ENCODE assay signal across 15 cellular contexts in genomic region chr18:58362829-58363231, GRCh38.
DNase-seq lines count a peak whose midpoint lies in the region; ATAC-seq and TF ChIP-seq lines count a peak whose summit lies in the region.
"Had no signal": no experiment of that assay in that cellular context is flagged by ENCODE, and none has a peak within 500 bp of the region (broad histone marks: within the 10 kb centered on the region; RNA-seq: fewer than 3 reads in every experiment).

No MANE protein-coding gene starts in this region.

- H3K79me2 ChIP-seq in PC-3 (ENCODE audit: low read length) (no peaks in the 10 kb centered on the region), parathyroid adenoma (no peaks in the 10 kb centered on the region)

- intact Hi-C loops in PC-3 (cut with micrococcal nuclease), result no loop called here
- intact Hi-C loops in esophagus muscularis mucosa (cut with DNase I), result no loop called here

- H2AFZ ChIP-seq in PC-3 (ENCODE audit: low read length), result no peak overlapping the region
- H2AFZ ChIP-seq in parathyroid adenoma, result no peak overlapping the region

- H3F3A ChIP-seq in PC-3 (ENCODE audit: low read length, unreplicated experiment), result peaks cover 5% of the 10 kb centered on the region

- H3K36me3 ChIP-seq in PC-3 (ENCODE audit: low read depth, low read length) (peaks cover 31% of the 10 kb centered on the region), esophagus muscularis mucosa (peaks cover 4 to 43% (median 17%) of the 10 kb centered on the region in 4 donors), parathyroid adenoma (ENCODE audit: control insufficient read depth, insufficient read depth, low read length) (no peaks in the 10 kb centered on the region)

- H3K27ac ChIP-seq in PC-3 (ENCODE audit: low read length), result peak overlapping the region; percentile 92
- H3K27ac ChIP-seq in esophagus muscularis mucosa (replicated peaks in 1 of 4), result peak overlapping the region; percentile 50 to 76 (median 72)
- peak overlapping the region; percentile 25 for H3K27ac ChIP-seq in parathyroid adenoma
- no peak overlapping the region for H3K27ac ChIP-seq in substantia nigra (ENCODE audit: low read depth, low read length, poor library complexity, severe bottlenecking)
- H3K27ac ChIP-seq: KMS-11 had no signal

- H3K4me2 ChIP-seq in PC-3 (ENCODE audit: low read length) (peak overlapping the region; percentile 43), parathyroid adenoma (ENCODE audit: low read length) (no peak overlapping the region)
- H3K4me2 ChIP-seq: KMS-11 had no signal

- DNase-seq in AG10803 (ENCODE audit: low read depth), result peak; percentile 38
- DNase-seq in PC-3, result no peak
- DNase-seq in esophagus muscularis mucosa (ENCODE audit: extremely low spot score), result no peak
- no peak for DNase-seq in AG08395 (ENCODE audit: low spot score)
- no peak for DNase-seq in substantia nigra (lab: John Stamatoyannopoulos, UW)
- no peak for DNase-seq in stimulated activated CD4-positive, alpha-beta T cell treated with anti-CD3 and anti-CD28 coated beads, Interleukin-4, amount 100 ng/mL, for 24 hours
- DNase-seq: activated CD4-positive, CD25-positive, alpha-beta regulatory T cell treated with anti-CD3 and anti-CD28 coated beads, Interleukin-2, amount 50 U/mL, for 72 hours; activated T-cell treated with anti-CD3 and anti-CD28 coated beads, Interleukin-2, amount 50 U/mL, for 48 hours; AML-193; effector CD4-positive, alpha-beta T cell; NCI-H2029 treated with DMSO at 0.1 percent for 48 hours; stimulated activated CD8-positive, alpha-beta memory T cell treated with anti-CD3 and anti-CD28 coated beads, Interleukin-4, amount 100 ng/mL, for 48 hours had no signal

- H3K9me2 ChIP-seq in PC-3 (replicated peaks; ENCODE audit: low read length), result no peaks in the 10 kb centered on the region

- peaks cover 48% of the 10 kb centered on the region for H3K4me1 ChIP-seq in PC-3 (ENCODE audit: insufficient read depth, low read length)
- H3K4me1 ChIP-seq in esophagus muscularis mucosa, result peaks cover 9 to 25% (median 21%) of the 10 kb centered on the region in 4 donors
- no peaks in the 10 kb centered on the region for H3K4me1 ChIP-seq in parathyroid adenoma

- CTCF ChIA-PET in PC-3 (lab: Charles Lee), result no interaction called here

- H3K9ac ChIP-seq in PC-3 (ENCODE audit: low read length), result peak overlapping the region; percentile 64
- H3K9ac ChIP-seq in parathyroid adenoma, result no peak overlapping the region
- H3K9ac ChIP-seq: KMS-11 had no signal

- TF ChIP-seq CTCF in AG10803 (conservative IDR thresholded peaks at IDR 0.05; ENCODE audit: low read length), result no peak
- no peak for TF ChIP-seq CTCF in PC-3 (conservative IDR thresholded peaks at IDR 0.05; ENCODE audit: low read depth, low read length)
- no peak for TF ChIP-seq CTCF in esophagus muscularis mucosa (IDR thresholded peaks at IDR 0.05)
- TF ChIP-seq CTCF in parathyroid adenoma (IDR thresholded peaks at IDR 0.05), result no peak

- POLR2A ChIA-PET in PC-3 (lab: Charles Lee; ENCODE audit: unreplicated experiment), result interaction anchor here (0.5 to 0.6 kb wide), 2 partner anchors 543 to 926 kb away, joined by 3 read pairs; no protein-coding TSS in a partner anchor

- TF ChIP-seq POLR2A in esophagus muscularis mucosa (IDR thresholded peaks at IDR 0.05; ENCODE audit: low read depth), result no peak

- no peak for TF ChIP-seq EP300 in esophagus muscularis mucosa (IDR thresholded peaks at IDR 0.05)

- BruUV-seq in PC-3 (replicated peaks; lab: Mats Ljungman, UMichigan), result TSS peak; percentile 86

- ATAC-seq in PC-3 (peak; percentile 2; the same call in 1 of the 2 replicates), GM19397 (IDR thresholded peaks at IDR 0.05; ENCODE audit: unreplicated experiment) (no peak)

- 70% methylated on average over 2 of the region's 2 CpGs for WGBS in esophagus muscularis mucosa

- H3K27me3 ChIP-seq in PC-3 (ENCODE audit: low read length), result no peaks in the 10 kb centered on the region
- H3K27me3 ChIP-seq in esophagus muscularis mucosa, result no peaks in the 10 kb centered on the region
- H3K27me3 ChIP-seq in parathyroid adenoma (ENCODE audit: control insufficient read depth, insufficient read depth, low read length), result no peaks in the 10 kb centered on the region

- no peaks in the 10 kb centered on the region for H4K20me1 ChIP-seq in PC-3 (ENCODE audit: low read length)

- no peak overlapping the region for H3K4me3 ChIP-seq in AG10803 (ENCODE audit: low read length)
- H3K4me3 ChIP-seq in PC-3 (ENCODE audit: low read length), result no peak overlapping the region
- no peak overlapping the region for H3K4me3 ChIP-seq in esophagus muscularis mucosa
- H3K4me3 ChIP-seq in parathyroid adenoma (ENCODE audit: low read depth, low read length), result no peak overlapping the region

- H3K9me3 ChIP-seq in PC-3 (ENCODE audit: low read length) (no peaks in the 10 kb centered on the region), esophagus muscularis mucosa (no peaks in the 10 kb centered on the region), parathyroid adenoma (ENCODE audit: control insufficient read depth, low read length) (no peaks in the 10 kb centered on the region)
